1 cellular context compared by ENCODE assay signal in the genomic region with DNA sequence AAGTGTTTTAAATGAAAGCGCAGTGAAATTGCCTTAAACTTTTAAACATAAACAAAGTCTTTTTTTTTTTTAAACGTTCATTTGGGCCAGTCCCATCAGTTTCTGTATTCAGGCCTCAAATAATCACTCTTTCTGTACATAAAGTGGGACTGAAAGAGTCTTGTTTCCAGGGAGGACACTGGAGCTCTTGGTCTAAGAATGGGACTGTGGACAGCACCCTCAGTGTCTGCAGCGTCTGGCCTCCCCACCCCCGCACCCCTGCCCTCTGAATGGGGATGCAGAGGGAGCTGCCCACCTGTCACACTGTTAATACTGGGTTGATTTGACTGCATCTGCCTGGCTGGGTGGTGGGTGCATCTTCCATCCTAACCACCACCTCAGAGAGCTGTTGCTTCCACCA.
TF ChIP-seq lines count a peak whose summit lies in the region.

No MANE protein-coding gene starts in this region.

TF ChIP-seq in HCT116, 20 proteins besides CTCF, POLR2A, EP300 and RAD21 (continued from another document):
- TF ChIP-seq, protein P1, sequence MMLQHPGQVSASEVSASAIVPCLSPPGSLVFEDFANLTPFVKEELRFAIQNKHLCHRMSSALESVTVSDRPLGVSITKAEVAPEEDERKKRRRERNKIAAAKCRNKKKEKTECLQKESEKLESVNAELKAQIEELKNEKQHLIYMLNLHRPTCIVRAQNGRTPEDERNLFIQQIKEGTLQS (IDR thresholded peaks at IDR 0.05) = no peak
- no peak for TF ChIP-seq POLR2AphosphoS5 (IDR thresholded peaks at IDR 0.05; ENCODE audit: low read depth, low read length)
- TF ChIP-seq CEBPB (IDR thresholded peaks at IDR 0.05; ENCODE audit: low read depth) = no peak
